Comparison of ENCODE assay signal across 16 cellular contexts in the genomic region with DNA sequence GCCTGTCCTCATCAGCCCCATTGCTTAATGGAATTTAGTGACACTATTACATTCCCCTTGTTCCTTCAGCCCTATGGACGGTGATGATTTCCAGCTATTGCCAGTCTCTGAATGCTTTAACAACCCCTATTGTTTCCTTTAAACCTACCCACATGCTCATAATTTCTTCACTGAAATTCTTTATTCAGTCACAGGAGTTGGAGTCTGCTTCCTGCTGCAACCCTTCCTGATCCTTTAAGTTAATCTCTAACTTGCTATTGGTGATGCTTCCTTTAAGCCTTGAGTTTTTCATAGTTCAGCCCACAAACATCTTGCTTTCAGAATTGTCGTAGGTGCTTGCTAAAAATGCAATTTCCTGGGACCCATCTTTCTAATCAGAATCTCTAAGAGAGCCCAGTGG.
DNase-seq lines count a peak whose midpoint lies in the region; ATAC-seq, FAIRE-seq and TF ChIP-seq lines count a peak whose summit lies in the region.
"Had no signal": no experiment of that assay in that cellular context is flagged by ENCODE, and none has a peak within 500 bp of the region (broad histone marks: within the 10 kb centered on the region; RNA-seq: fewer than 3 reads in every experiment).

No MANE protein-coding gene starts in this region.

- no peak overlapping the region for H3K9ac ChIP-seq in SK-N-SH
- H3K9ac ChIP-seq: GM23248 had no signal

- no peak overlapping the region for H2AFZ ChIP-seq in SK-N-SH (ENCODE audit: low read depth)
- H2AFZ ChIP-seq: GM23248 had no signal

- H3K27me3 ChIP-seq in SK-N-SH (ENCODE audit: insufficient read depth): no peaks in the 10 kb centered on the region

- 14% methylated on average over 2 of the region's 2 CpGs for WGBS in SK-N-SH (ENCODE audit: low lambda C conversion rate)

- H3K9me3 Mint-ChIP-seq in activated CD4-positive, alpha-beta T cell treated with anti-CD3 and anti-CD28 coated beads, Interleukin-2, amount 10 ng/mL, durations not matched to agents 7 days and 5 days: peaks cover 5% of the 10 kb centered on the region
- no peaks in the 10 kb centered on the region for H3K9me3 Mint-ChIP-seq in central memory CD8-positive, alpha-beta T cell
- H3K9me3 Mint-ChIP-seq in natural killer cell treated with Interleukin-12 subunit alpha and Interleukin-12 subunit beta and Interleukin-15 and Interleukin-18, amount 100 ng/mL, for 72 hours: peaks cover 2% of the 10 kb centered on the region

- no peak overlapping the region for H3K4me3 ChIP-seq in SK-N-SH (ENCODE audit: low read depth in 2 of 2, low read length in 1 of 2)
- H3K4me3 ChIP-seq: GM23248 had no signal

- H3K36me3 ChIP-seq in KOPT-K1 (ENCODE audit: insufficient read depth, low read length) (no peaks in the 10 kb centered on the region), SK-N-SH (replicated peaks in 1 of 2; ENCODE audit: control insufficient read depth in 1 of 2, insufficient read depth in 2 of 2, low read length in 1 of 2) (no peaks in the 10 kb centered on the region)

- H3K4me3 Mint-ChIP-seq in activated CD4-positive, alpha-beta T cell treated with anti-CD3 and anti-CD28 coated beads, Interleukin-2, amount 10 ng/mL, durations not matched to agents 7 days and 5 days: no peak overlapping the region
- no peak overlapping the region for H3K4me3 Mint-ChIP-seq in central memory CD8-positive, alpha-beta T cell
- peak overlapping the region; percentile 54 for H3K4me3 Mint-ChIP-seq in natural killer cell treated with Interleukin-12 subunit alpha and Interleukin-12 subunit beta and Interleukin-15 and Interleukin-18, amount 100 ng/mL, for 72 hours
- H3K4me3 Mint-ChIP-seq: CD14-positive monocyte had no signal

- no peak for TF ChIP-seq CTCF in SK-N-SH (IDR thresholded peaks at IDR 0.05)

- peak overlapping the region; percentile 21 for H3K27ac ChIP-seq in KOPT-K1 (ENCODE audit: low read depth, low read length, poor library complexity, severe bottlenecking)
- H3K27ac ChIP-seq in SK-N-SH (ENCODE audit: low read depth in 2 of 2, low read length in 1 of 2): no peak overlapping the region
- H3K27ac ChIP-seq: GM23248 had no signal

- H3K9me2 ChIP-seq in SK-N-SH: no peaks in the 10 kb centered on the region

- no peak for TF ChIP-seq RAD21 in SK-N-SH (IDR thresholded peaks at IDR 0.05; ENCODE audit: low read length)

- no peak for ATAC-seq in central memory CD8-positive, alpha-beta T cell (replicated peaks; ENCODE audit: extremely low read depth, poor library complexity, severe bottlenecking)
- no peak for ATAC-seq in natural killer cell treated with Interleukin-12 subunit alpha and Interleukin-12 subunit beta and Interleukin-15 and Interleukin-18, amount 100 ng/mL, for 72 hours

- peaks cover 3% of the 10 kb centered on the region for H3K36me3 Mint-ChIP-seq in activated CD4-positive, alpha-beta T cell treated with anti-CD3 and anti-CD28 coated beads, Interleukin-2, amount 10 ng/mL, durations not matched to agents 7 days and 5 days (ENCODE audit: low read depth)
- peaks cover 1% of the 10 kb centered on the region for H3K36me3 Mint-ChIP-seq in central memory CD8-positive, alpha-beta T cell (ENCODE audit: insufficient read depth)
- no peaks in the 10 kb centered on the region for H3K36me3 Mint-ChIP-seq in natural killer cell treated with Interleukin-12 subunit alpha and Interleukin-12 subunit beta and Interleukin-15 and Interleukin-18, amount 100 ng/mL, for 72 hours

- H3K4me1 ChIP-seq in SK-N-SH (ENCODE audit: control insufficient read depth in 1 of 2, insufficient read depth in 2 of 2, low read depth in 1 of 2, low read length in 1 of 2): no peaks in the 10 kb centered on the region

- H4K20me1 ChIP-seq in SK-N-SH (ENCODE audit: insufficient read depth): no peaks in the 10 kb centered on the region

- H3K4me2 ChIP-seq in SK-N-SH: no peak overlapping the region

- no peak for TF ChIP-seq EP300 in SK-N-SH (IDR thresholded peaks at IDR 0.05; ENCODE audit: borderline replicate concordance in 1 of 2, low read depth in 1 of 2, low read length in 1 of 2)

- no peak for TF ChIP-seq POLR2A in H54 (IDR thresholded peaks at IDR 0.05; ENCODE audit: low read depth, low read length)

- no peaks in the 10 kb centered on the region for H3F3A ChIP-seq in SK-N-SH (replicated peaks; ENCODE audit: insufficient read depth)

- POLR2A ChIA-PET in activated CD4-positive, alpha-beta T cell treated with anti-CD3 and anti-CD28 coated beads, Interleukin-2, amount 10 ng/mL, durations not matched to agents 7 days and 5 days (lab: Charles Lee): no interaction called here
- POLR2A ChIA-PET in SK-N-SH (lab: Yijun Ruan, JAX): no interaction called here

- CTCF ChIA-PET in activated CD4-positive, alpha-beta T cell treated with anti-CD3 and anti-CD28 coated beads, Interleukin-2, amount 10 ng/mL, durations not matched to agents 7 days and 5 days (lab: Charles Lee): interaction anchor here (1.3 to 2.0 kb wide), 6 partner anchors 9 to 144 kb away, joined by 3 to 26 read pairs (median 6); no protein-coding TSS in a partner anchor
- CTCF ChIA-PET in SK-N-SH (lab: Yijun Ruan, JAX): no interaction called here

- peaks cover 63% of the 10 kb centered on the region for H3K4me1 Mint-ChIP-seq in activated CD4-positive, alpha-beta T cell treated with anti-CD3 and anti-CD28 coated beads, Interleukin-2, amount 10 ng/mL, durations not matched to agents 7 days and 5 days
- H3K4me1 Mint-ChIP-seq in central memory CD8-positive, alpha-beta T cell: peaks cover 30% of the 10 kb centered on the region
- H3K4me1 Mint-ChIP-seq in natural killer cell treated with Interleukin-12 subunit alpha and Interleukin-12 subunit beta and Interleukin-15 and Interleukin-18, amount 100 ng/mL, for 72 hours (ENCODE audit: low read depth in 2 of 2): peaks cover 29 to 42% of the 10 kb centered on the region in 2 donors

- H3K27ac Mint-ChIP-seq in activated CD4-positive, alpha-beta T cell treated with anti-CD3 and anti-CD28 coated beads, Interleukin-2, amount 10 ng/mL, durations not matched to agents 7 days and 5 days: peak overlapping the region; percentile 46
- H3K27ac Mint-ChIP-seq in central memory CD8-positive, alpha-beta T cell (ENCODE audit: low read depth): peak overlapping the region; percentile 82
- peak overlapping the region; percentile 63 to 78 for H3K27ac Mint-ChIP-seq in natural killer cell treated with Interleukin-12 subunit alpha and Interleukin-12 subunit beta and Interleukin-15 and Interleukin-18, amount 100 ng/mL, for 72 hours

- no peak for FAIRE-seq in H54 (lab: Jason Lieb, UNC)
- FAIRE-seq: A204.1, endometrium had no signal

- no peak for DNase-seq in activated CD4-positive, alpha-beta T cell treated with anti-CD3 and anti-CD28 coated beads, Interleukin-2, amount 10 ng/mL, durations not matched to agents 7 days and 5 days
- no peak for DNase-seq in activated CD4-positive, alpha-beta T cell treated with anti-CD3 and anti-CD28 coated beads, Interleukin-2, amount 50 U/mL, for 4 hours
- DNase-seq in central memory CD8-positive, alpha-beta T cell (ENCODE audit: low spot score in 2 of 2): no peak
- no peak for DNase-seq in natural killer cell treated with Interleukin-12 subunit alpha and Interleukin-12 subunit beta and Interleukin-15 and Interleukin-18, amount 100 ng/mL, for 72 hours (ENCODE audit: low spot score)
- DNase-seq in HuH-7 (ENCODE audit: low spot score) (no peak), H54 (ENCODE audit: insufficient read length, low spot score) (no peak), SK-N-SH (no peak)
- DNase-seq: activated CD4-positive, CD25-positive, alpha-beta regulatory T cell; GM23248; NCI-H1436; NCI-H2227 treated with DMSO at 0.1 percent for 48 hours; stimulated activated CD4-positive, alpha-beta T cell treated with anti-CD3 and anti-CD28 coated beads, Interleukin-4, amount 100 ng/mL, for 4 hours had no signal

- no peaks in the 10 kb centered on the region for H3K27me3 Mint-ChIP-seq in activated CD4-positive, alpha-beta T cell treated with anti-CD3 and anti-CD28 coated beads, Interleukin-2, amount 10 ng/mL, durations not matched to agents 7 days and 5 days
- no peaks in the 10 kb centered on the region for H3K27me3 Mint-ChIP-seq in central memory CD8-positive, alpha-beta T cell
- no peaks in the 10 kb centered on the region for H3K27me3 Mint-ChIP-seq in natural killer cell treated with Interleukin-12 subunit alpha and Interleukin-12 subunit beta and Interleukin-15 and Interleukin-18, amount 100 ng/mL, for 72 hours

- H3K79me2 ChIP-seq in SK-N-SH (ENCODE audit: insufficient read depth): no peaks in the 10 kb centered on the region

- H3K9me3 ChIP-seq in KOPT-K1 (ENCODE audit: insufficient read depth, low read length, poor library complexity, severe bottlenecking) (no peaks in the 10 kb centered on the region), SK-N-SH (no peaks in the 10 kb centered on the region)

TF ChIP-seq in SK-N-SH, 30 proteins besides CTCF, POLR2A, EP300 and RAD21 (continues in another document):
- TF ChIP-seq FOXM1 (IDR thresholded peaks at IDR 0.05; ENCODE audit: low read depth): no peak
- no peak for TF ChIP-seq MEF2A (IDR thresholded peaks at IDR 0.05; ENCODE audit: borderline replicate concordance, low read depth)
- TF ChIP-seq NFIC (IDR thresholded peaks at IDR 0.05; ENCODE audit: borderline replicate concordance): no peak
- TF ChIP-seq CHD2 (IDR thresholded peaks at IDR 0.05; ENCODE audit: low read length, partially characterized antibody): no peak
- TF ChIP-seq RFX5 (IDR thresholded peaks at IDR 0.05; ENCODE audit: low read length): no peak
- no peak for TF ChIP-seq SIN3A (IDR thresholded peaks at IDR 0.05; ENCODE audit: borderline replicate concordance, low read depth, low read length)
- TF ChIP-seq, protein P1, sequence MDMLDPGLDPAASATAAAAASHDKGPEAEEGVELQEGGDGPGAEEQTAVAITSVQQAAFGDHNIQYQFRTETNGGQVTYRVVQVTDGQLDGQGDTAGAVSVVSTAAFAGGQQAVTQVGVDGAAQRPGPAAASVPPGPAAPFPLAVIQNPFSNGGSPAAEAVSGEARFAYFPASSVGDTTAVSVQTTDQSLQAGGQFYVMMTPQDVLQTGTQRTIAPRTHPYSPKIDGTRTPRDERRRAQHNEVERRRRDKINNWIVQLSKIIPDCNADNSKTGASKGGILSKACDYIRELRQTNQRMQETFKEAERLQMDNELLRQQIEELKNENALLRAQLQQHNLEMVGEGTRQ (IDR thresholded peaks at IDR 0.05; ENCODE audit: borderline replicate concordance, low read depth, low read length): no peak
- no peak for TF ChIP-seq GATA2 (CRISPR knock-in tag; IDR thresholded peaks at IDR 0.05)
- TF ChIP-seq SMC3 (IDR thresholded peaks at IDR 0.05; ENCODE audit: low read depth, low read length): no peak
- TF ChIP-seq TAF1 (IDR thresholded peaks at IDR 0.05; ENCODE audit: borderline replicate concordance, low read depth, low read length): no peak
- no peak for TF ChIP-seq FOSL2 (IDR thresholded peaks at IDR 0.05; ENCODE audit: borderline replicate concordance, low read depth)
